ENCODE assay signal across 18 cellular contexts in genomic region chr9:18707489-18708210, GRCh38.
"Had no signal": no experiment of that assay in that cellular context is flagged by ENCODE, and none has a peak within 500 bp of the region (broad histone marks: within the 10 kb centered on the region; RNA-seq: fewer than 3 reads in every experiment).

No MANE protein-coding gene starts in this region.

- H3K4me3 Mint-ChIP-seq: activated CD4-positive, alpha-beta memory T cell treated with anti-CD3 and anti-CD28 coated beads for 36 hours; activated naive CD8-positive, alpha-beta T cell treated with anti-CD3 and anti-CD28 coated beads for 36 hours; activated T-cell treated with anti-CD3 and anti-CD28 coated beads, Interleukin-2, amount 50 U/mL, for 4 hours; immature natural killer cell; natural killer cell treated with Interleukin-12 subunit alpha and Interleukin-12 subunit beta and Interleukin-15 and Interleukin-18, amount 100 ng/mL, for 72 hours; stimulated activated naive B cell treated with anti-CD40 and anti-IgM and Interleukin-4, amounts not matched to agents 10 μg/mL and 1 μg/mL and 100 μg/mL, for 72 hours had no signal

- H3K36me3 Mint-ChIP-seq: activated CD4-positive, alpha-beta memory T cell treated with anti-CD3 and anti-CD28 coated beads for 36 hours; activated naive CD8-positive, alpha-beta T cell treated with anti-CD3 and anti-CD28 coated beads for 36 hours; immature natural killer cell; natural killer cell treated with Interleukin-12 subunit alpha and Interleukin-12 subunit beta and Interleukin-15 and Interleukin-18, amount 100 ng/mL, for 72 hours; stimulated activated naive B cell treated with anti-CD40 and anti-IgM and Interleukin-4, amounts not matched to agents 10 μg/mL and 1 μg/mL and 100 μg/mL, for 72 hours had no signal

- ATAC-seq: activated T-cell treated with anti-CD3 and anti-CD28 coated beads, Interleukin-2, amount 50 U/mL, for 4 hours; left cardiac atrium; natural killer cell treated with Interleukin-12 subunit alpha and Interleukin-12 subunit beta and Interleukin-15 and Interleukin-18, amount 100 ng/mL, for 72 hours; stimulated activated naive B cell treated with anti-CD40 and anti-IgM and Interleukin-4, amounts not matched to agents 10 μg/mL and 1 μg/mL and 100 μg/mL, for 72 hours had no signal

- H3K27ac Mint-ChIP-seq: activated CD4-positive, alpha-beta memory T cell treated with anti-CD3 and anti-CD28 coated beads for 36 hours; activated naive CD8-positive, alpha-beta T cell treated with anti-CD3 and anti-CD28 coated beads for 36 hours; immature natural killer cell; natural killer cell treated with Interleukin-12 subunit alpha and Interleukin-12 subunit beta and Interleukin-15 and Interleukin-18, amount 100 ng/mL, for 72 hours; stimulated activated naive B cell treated with anti-CD40 and anti-IgM and Interleukin-4, amounts not matched to agents 10 μg/mL and 1 μg/mL and 100 μg/mL, for 72 hours had no signal

- H3K9me3 Mint-ChIP-seq: activated CD4-positive, alpha-beta memory T cell treated with anti-CD3 and anti-CD28 coated beads for 36 hours; activated naive CD8-positive, alpha-beta T cell treated with anti-CD3 and anti-CD28 coated beads for 36 hours; activated T-cell treated with anti-CD3 and anti-CD28 coated beads, Interleukin-2, amount 50 U/mL, for 4 hours; natural killer cell treated with Interleukin-12 subunit alpha and Interleukin-12 subunit beta and Interleukin-15 and Interleukin-18, amount 100 ng/mL, for 72 hours had no signal

- H3K27me3 ChIP-seq: colonic mucosa, ovary, right atrium auricular region, SJSA1 had no signal

- H3K4me1 Mint-ChIP-seq: activated naive CD8-positive, alpha-beta T cell treated with anti-CD3 and anti-CD28 coated beads for 36 hours; immature natural killer cell; stimulated activated naive B cell treated with anti-CD40 and anti-IgM and Interleukin-4, amounts not matched to agents 10 μg/mL and 1 μg/mL and 100 μg/mL, for 72 hours had no signal

- H3K27me3 Mint-ChIP-seq: natural killer cell treated with Interleukin-12 subunit alpha and Interleukin-12 subunit beta and Interleukin-15 and Interleukin-18, amount 100 ng/mL, for 72 hours; stimulated activated naive B cell treated with anti-CD40 and anti-IgM and Interleukin-4, amounts not matched to agents 10 μg/mL and 1 μg/mL and 100 μg/mL, for 72 hours had no signal

- H3K4me1 ChIP-seq: colonic mucosa, right atrium auricular region, SJSA1 had no signal

- H3K36me3 ChIP-seq: colonic mucosa, ovary, right atrium auricular region, SJSA1 had no signal

- DNase-seq: activated CD4-positive, alpha-beta memory T cell treated with anti-CD3 and anti-CD28 coated beads for 36 hours; activated CD4-positive, CD25-positive, alpha-beta regulatory T cell treated with anti-CD3 and anti-CD28 coated beads, Interleukin-2, amount 50 U/mL, for 72 hours; activated gamma-delta T cell; activated naive CD8-positive, alpha-beta T cell treated with anti-CD3 and anti-CD28 coated beads for 36 hours; activated T-cell treated with anti-CD3 and anti-CD28 coated beads, Interleukin-2, amount 50 U/mL, for 4 hours; aorta; colonic mucosa; immature natural killer cell; left cardiac atrium; ovary; stimulated activated CD4-positive, alpha-beta T cell treated with anti-CD3 and anti-CD28 coated beads, Interleukin-2, amount 100 ng/mL, for 24 hours; stimulated activated naive B cell treated with anti-CD40 and anti-IgM and Interleukin-4, amounts not matched to agents 10 μg/mL and 1 μg/mL and 100 μg/mL, for 72 hours; T-helper 9 cell; trophoblast cell had no signal

- H3K9me3 ChIP-seq: colonic mucosa, ovary, right atrium auricular region, SJSA1 had no signal

- H3K27ac ChIP-seq: colonic mucosa, ovary, right atrium auricular region, SJSA1 had no signal

- H3K4me3 ChIP-seq: colonic mucosa, lung, ovary, right atrium auricular region, SJSA1 had no signal
